Comparison of ENCODE assay signal across 8 cellular contexts in genomic region chr1:2311184-2312032, GRCh38.
A peak's percentile ranks its signal among the peaks of the same experiment; 100 is the strongest.
DNase-seq lines count a peak whose midpoint lies in the region; ATAC-seq, FAIRE-seq and TF ChIP-seq lines count a peak whose summit lies in the region.

No MANE protein-coding gene starts in this region.

- no peak for FAIRE-seq in H1 (lab: Jason Lieb, UNC)

- H3K9ac ChIP-seq in H1 (replicated peaks in 1 of 4; ENCODE audit: extremely low read depth in 1 of 4, low read depth in 3 of 4, low read length in 3 of 4) (no peak overlapping the region), muscle layer of colon (ENCODE audit: low read length) (peak overlapping the region; percentile 33)

- peak; percentile 47 to 58; a peak in 3 of 4 replicates for TF ChIP-seq RAD21 in H1 (IDR thresholded peaks at IDR 0.05 in 1 of 2, conservative IDR thresholded peaks at IDR 0.05 in 1 of 2; ENCODE audit: low read depth in 2 of 2, low read length in 2 of 2)

- 0 out of 2 replicates have a peak overlapping the region, but pooled peaks have one; percentile 46 for H2BK15ac ChIP-seq in H1 (ENCODE audit: low read length)

- no peak for ATAC-seq in GM18909 (IDR thresholded peaks at IDR 0.05; ENCODE audit: poor library complexity, unreplicated experiment)

- no peak overlapping the region for H3K27ac Mint-ChIP-seq in activated CD4-positive, alpha-beta memory T cell treated with anti-CD3 and anti-CD28 coated beads for 36 hours

- peak overlapping the region; percentile 62; the same call in 1 of the 2 replicates for H4K8ac ChIP-seq in H1 (ENCODE audit: extremely low read depth, insufficient read depth, low read length)

- H3K36me3 ChIP-seq in H1 (ENCODE audit: control insufficient read depth in 2 of 4, insufficient read depth in 4 of 4, low read length in 3 of 4) (peaks cover 6 to 20% (median 15%) of the 10 kb centered on the region in 4 experiments; a peak in 5 of 8 replicates), muscle layer of colon (ENCODE audit: insufficient read depth, low read length) (peaks cover 14% of the 10 kb centered on the region), testis (ENCODE audit: low read depth, missing control alignments) (no peaks in the 10 kb centered on the region)

- peaks cover 2 to 4% of the 10 kb centered on the region in 2 experiments for H4K20me1 ChIP-seq in H1 (replicated peaks in 1 of 2; ENCODE audit: control insufficient read depth in 1 of 2, insufficient read depth in 2 of 2, low read length in 2 of 2)

- no peak overlapping the region for H3K14ac ChIP-seq in H1 (ENCODE audit: insufficient read length)

- H3K79me1 ChIP-seq in H1 (ENCODE audit: low read depth, low read length): peaks cover 3% of the 10 kb centered on the region; the same call in 1 of the 2 replicates

- no peak overlapping the region for H3K4me3 ChIP-seq in H1 (ENCODE audit: extremely low read depth in 1 of 4, insufficient read depth in 2 of 4, low read depth in 3 of 4, low read length in 4 of 4)
- no peak overlapping the region for H3K4me3 ChIP-seq in muscle layer of colon (ENCODE audit: low read depth in 1 of 2, low read length in 2 of 2)
- H3K4me3 ChIP-seq in testis: no peak overlapping the region

- peak overlapping the region; percentile 71; the same call in 1 of the 2 replicates for H3K18ac ChIP-seq in H1 (ENCODE audit: extremely low read depth, low read length)

- TF ChIP-seq CTCF in GM10248 (IDR thresholded peaks at IDR 0.05; ENCODE audit: control extremely low read depth, extremely low read depth, low read depth, missing control alignments) (no peak), H1 (IDR thresholded peaks at IDR 0.05; ENCODE audit: control extremely low read depth in 1 of 3, insufficient read depth in 1 of 3, low read depth in 1 of 3, low read length in 3 of 3) (peak in 2 of 3 experiments; percentile 53 to 65; a peak in 3 of 4 replicates), testis (IDR thresholded peaks at IDR 0.05) (peak in 2 of 3 experiments; percentile 29 to 34)

- H2BK20ac ChIP-seq in H1 (ENCODE audit: low read length): no peak overlapping the region

- CTCF ChIA-PET in GM10248 (lab: Yijun Ruan, JAX) (interaction anchor here (1.0 to 1.9 kb wide), 8 partner anchors 8 to 267 kb away, joined by 3 to 6 read pairs (median 4); partner anchors contain the start of gene FAAP20), H1 (lab: Charles Lee; ENCODE audit: partially characterized antibody) (interaction anchor here (0.9 to 4.1 kb wide), 18 partner anchors 8 to 366 kb away, joined by 3 to 23 read pairs (median 4); partner anchors contain the start of gene FAAP20)
- CTCF ChIA-PET in activated CD4-positive, alpha-beta memory T cell treated with anti-CD3 and anti-CD28 coated beads for 36 hours (lab: Charles Lee): interaction anchor here (0.7 to 1.4 kb wide), 11 partner anchors 9 to 116 kb away, joined by 3 to 8 read pairs (median 3); partner anchors contain the start of gene FAAP20

- H3K9me3 ChIP-seq in H1 (ENCODE audit: insufficient read depth in 2 of 2, low read depth in 1 of 2, low read length in 1 of 2): no peaks in the 10 kb centered on the region
- no peaks in the 10 kb centered on the region for H3K9me3 ChIP-seq in muscle layer of colon (ENCODE audit: low read length)
- H3K9me3 ChIP-seq in testis: no peaks in the 10 kb centered on the region

- peak overlapping the region; percentile 60 for H2BK5ac ChIP-seq in H1 (ENCODE audit: low read depth, low read length)

- H3K27me3 Mint-ChIP-seq in activated CD4-positive, alpha-beta memory T cell treated with anti-CD3 and anti-CD28 coated beads for 36 hours: no peaks in the 10 kb centered on the region

- H3K4ac ChIP-seq in H1 (replicated peaks; ENCODE audit: insufficient read length, low read depth, low read length): peak overlapping the region; percentile 91

- peak overlapping the region; percentile 85 for H4K91ac ChIP-seq in H1 (replicated peaks; ENCODE audit: insufficient read length, low read length)

- 65% methylated on average over 12 of the region's 21 CpGs; no CpG with 5 or more reads in 1 of the 2 experiments for WGBS in H1 (ENCODE audit: extremely low coverage in 1 of 2, insufficient coverage in 1 of 2, insufficient read length in 1 of 2, insufficient replicate concordance in 2 of 2, low coverage in 1 of 2, low lambda C conversion rate in 2 of 2, missing lambda C conversion rate in 1 of 2), 2 experiments
- 54 to 59% methylated on average over 17 to 18 of the region's 21 CpGs for WGBS in testis, 2 donors

- no peak overlapping the region for H3K23ac ChIP-seq in H1 (ENCODE audit: insufficient read length)

- no peak for TF ChIP-seq EP300 in H1 (IDR thresholded peaks at IDR 0.05; ENCODE audit: borderline replicate concordance in 1 of 2, low read depth in 2 of 2, low read length in 2 of 2)

- H3K4me1 ChIP-seq in H1 (replicated peaks in 1 of 4; ENCODE audit: control insufficient read depth in 3 of 4, insufficient read depth in 4 of 4, low read length in 3 of 4): peaks cover 4 to 34% (median 25%) of the 10 kb centered on the region in 4 experiments
- H3K4me1 ChIP-seq in muscle layer of colon (ENCODE audit: insufficient read depth, low read length): peaks cover 44% of the 10 kb centered on the region
- H3K4me1 ChIP-seq in testis: peaks cover 56% of the 10 kb centered on the region

- intact Hi-C loops in activated CD4-positive, alpha-beta memory T cell treated with anti-CD3 and anti-CD28 coated beads for 36 hours (cut with micrococcal nuclease): no loop called here
- intact Hi-C loops in testis (cut with DNase I; ENCODE audit: low total_unique reads): loop anchor here (10.0 kb wide), 1 partner anchor 107 kb away; no protein-coding TSS in a partner anchor

- H3K23me2 ChIP-seq in H1 (ENCODE audit: low read depth, low read length): no peaks in the 10 kb centered on the region; the same call in 1 of the 2 replicates

- H3K27ac ChIP-seq in H1 (ENCODE audit: low read depth, low read length) (peak overlapping the region; percentile 25; the same call in 1 of the 2 replicates), muscle layer of colon (ENCODE audit: low read depth, low read length) (peak overlapping the region; percentile 86), testis (peak overlapping the region; percentile 21 to 93)

- no peaks in the 10 kb centered on the region for H3K9me3 Mint-ChIP-seq in activated CD4-positive, alpha-beta memory T cell treated with anti-CD3 and anti-CD28 coated beads for 36 hours

- no peak overlapping the region for H3K4me3 Mint-ChIP-seq in activated CD4-positive, alpha-beta memory T cell treated with anti-CD3 and anti-CD28 coated beads for 36 hours

- H3K4me2 ChIP-seq in H1 (ENCODE audit: insufficient read depth in 1 of 2, low read depth in 2 of 2, low read length in 2 of 2): no peak overlapping the region; a peak in 1 of 4 replicates

- TF ChIP-seq POLR2A in H1 (IDR thresholded peaks at IDR 0.05; ENCODE audit: control extremely low read depth in 1 of 2, low read depth in 2 of 2, low read length in 2 of 2) (peak in 1 of 2 experiments; percentile 52; a peak in 1 of 3 replicates), testis (IDR thresholded peaks at IDR 0.05) (no peak)

- H3K56ac ChIP-seq in H1 (replicated peaks; ENCODE audit: insufficient read length, low read depth, low read length): no peak overlapping the region

- DNase-seq in GM10248 (ENCODE audit: extremely low spot score) (peak; percentile 62), NCI-H2171 treated with DMSO at 0.1 percent for 48 hours (lab: John Stamatoyannopoulos, UW) (peak; percentile 49), H1 (ENCODE audit: low read depth in 1 of 2, low spot score in 2 of 2) (peak; percentile 49 to 83), testis (peak; percentile 54), NCI-H1092 (lab: John Stamatoyannopoulos, UW) (no peak)
- peak; percentile 68 for DNase-seq in activated CD4-positive, alpha-beta memory T cell treated with anti-CD3 and anti-CD28 coated beads for 36 hours

- H3K79me2 ChIP-seq in H1 (ENCODE audit: control insufficient read depth in 1 of 2, insufficient read depth in 2 of 2, low read length in 2 of 2): no peaks in the 10 kb centered on the region

- H2AFZ ChIP-seq in H1 (ENCODE audit: low read length): no peak overlapping the region

- peaks cover 22% of the 10 kb centered on the region for H3K36me3 Mint-ChIP-seq in activated CD4-positive, alpha-beta memory T cell treated with anti-CD3 and anti-CD28 coated beads for 36 hours

- peak overlapping the region; percentile 81 for H4K5ac ChIP-seq in H1 (ENCODE audit: insufficient read length, low read depth, low read length)

- peak overlapping the region; percentile 33; the same call in 1 of the 2 replicates for H2BK12ac ChIP-seq in H1 (ENCODE audit: low read depth, low read length)

- H3K27me3 ChIP-seq in H1 (replicated peaks in 1 of 4; ENCODE audit: control insufficient read depth in 3 of 4, extremely low read depth in 1 of 4, insufficient read depth in 3 of 4, low read length in 3 of 4) (no peaks in the 10 kb centered on the region), muscle layer of colon (ENCODE audit: control insufficient read depth in 1 of 2, insufficient read depth in 2 of 2, low read length in 2 of 2) (no peaks in the 10 kb centered on the region), testis (no peaks in the 10 kb centered on the region)

- no peak overlapping the region for H2BK120ac ChIP-seq in H1 (replicated peaks; ENCODE audit: low read depth, low read length)

- POLR2A ChIA-PET in GM10248 (lab: Yijun Ruan, JAX): no interaction called here
- POLR2A ChIA-PET in activated CD4-positive, alpha-beta memory T cell treated with anti-CD3 and anti-CD28 coated beads for 36 hours (lab: Charles Lee): interaction anchor here (0.8 to 1.2 kb wide), 3 partner anchors 82 to 116 kb away, joined by 3 to 4 read pairs (median 3); no protein-coding TSS in a partner anchor
- POLR2A ChIA-PET in H1 (lab: Charles Lee; ENCODE audit: partially characterized antibody): interaction anchor here (0.6 to 2.0 kb wide), 5 partner anchors 8 to 409 kb away, joined by 3 to 5 read pairs (median 3); no protein-coding TSS in a partner anchor

- H2AK5ac ChIP-seq in H1 (ENCODE audit: low read depth, low read length): peak overlapping the region; percentile 72; the same call in 1 of the 2 replicates

- no peaks in the 10 kb centered on the region for H3K4me1 Mint-ChIP-seq in activated CD4-positive, alpha-beta memory T cell treated with anti-CD3 and anti-CD28 coated beads for 36 hours (ENCODE audit: low read depth)

TF ChIP-seq in H1, 55 proteins besides CTCF, POLR2A, EP300 and RAD21 (continues in another document):
- no peak for TF ChIP-seq RNF2 (IDR thresholded peaks at IDR 0.05; ENCODE audit: borderline replicate concordance, low read depth, low read length, missing control alignments, poor library complexity, severe bottlenecking)
- no peak for TF ChIP-seq TAF1 (IDR thresholded peaks at IDR 0.05; ENCODE audit: low read depth, low read length)
- no peak for TF ChIP-seq BACH1 (IDR thresholded peaks at IDR 0.05; ENCODE audit: low read length)
- TF ChIP-seq RBBP5 (IDR thresholded peaks at IDR 0.05; ENCODE audit: borderline replicate concordance, low read depth, low read length): no peak
- TF ChIP-seq GABPA (IDR thresholded peaks at IDR 0.05; ENCODE audit: borderline replicate concordance, insufficient read depth, low read length): 0 out of 2 replicates have a peak, but pooled peaks have one; percentile 34
- no peak for TF ChIP-seq POLR2AphosphoS5 (IDR thresholded peaks at IDR 0.05; ENCODE audit: low read depth, low read length)

Comparison
In these comparisons a context has a peak if more than half of its experiments do, and no peak if none do; other contexts are left out.
1. H3K27ac ChIP-seq: peak in every context shown above with its lines; median percentile 86 in muscle layer of colon; 57 in testis; 25 in H1.